ENCODE assay signal across 8 cellular contexts in the genomic region with DNA sequence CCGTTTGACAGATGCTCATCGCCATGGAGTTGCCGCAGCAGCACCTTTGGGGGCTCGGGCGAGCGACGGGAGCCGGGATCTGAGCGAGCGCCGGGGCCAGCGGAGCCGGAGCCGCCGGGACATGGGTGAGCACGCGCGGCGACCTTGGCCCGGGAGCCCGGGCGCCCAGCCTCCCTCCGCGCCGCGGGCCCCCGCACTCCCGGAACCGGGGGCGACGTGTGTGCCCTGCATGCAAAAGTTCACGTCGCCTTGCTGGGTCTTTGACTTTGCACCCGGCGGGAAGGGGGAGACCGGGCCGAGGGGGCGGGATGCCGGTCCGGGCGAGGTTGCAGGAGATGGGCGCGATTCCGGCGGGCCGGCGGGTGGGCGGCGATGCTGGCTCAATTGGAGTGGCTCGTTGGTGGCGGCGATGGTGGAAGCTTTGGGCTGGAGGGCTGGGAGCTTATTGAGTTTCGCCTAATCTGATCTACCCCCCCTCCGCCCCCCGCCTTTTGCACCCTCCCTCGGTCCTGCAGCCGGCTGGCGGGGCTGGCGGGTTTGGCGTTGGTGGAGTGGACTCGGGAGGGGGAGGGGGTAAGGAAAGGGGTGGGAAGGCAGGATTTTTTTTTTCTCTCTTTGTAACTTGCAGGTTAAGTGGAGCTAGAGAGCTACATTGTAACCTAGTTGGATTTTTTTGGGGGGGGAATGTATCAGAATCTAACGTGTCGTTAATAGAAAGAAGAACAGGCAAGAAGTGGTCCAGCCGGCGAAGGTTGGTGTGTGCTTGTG. TPM values are rescaled to one million over a fixed set of nuclear protein-coding genes. Genes with fewer than 3 reads are reported as not detected.
DNase-seq lines count a peak whose midpoint lies in the region; ATAC-seq and TF ChIP-seq lines count a peak whose summit lies in the region.

A gene (plus strand): TSS at position 618 of the 768 bp plus-strand sequence. CDS start 20,459 bp downstream, outside the sequence.

- no peaks in the 10 kb centered on the region for H3K27me3 ChIP-seq in right atrium auricular region

- CTCF ChIA-PET in OCI-LY7 (lab: Charles Lee; ENCODE audit: unreplicated experiment), result interaction anchor here (0.6 kb wide), 2 partner anchors 267 to 559 kb away, joined by 3 read pairs; no protein-coding TSS in a partner anchor

- H2AFZ ChIP-seq in OCI-LY7 (ENCODE audit: low read length), result peak within 1 kb of the TSS; percentile 31; the same call in 1 of the 2 replicates

- H3K36me3 ChIP-seq in OCI-LY7 (ENCODE audit: insufficient read depth, low read length) (no peaks in the 10 kb centered on the region), right atrium auricular region (no peaks in the 10 kb centered on the region)

- H3K4me3 ChIP-seq in OCI-LY7 (ENCODE audit: low read depth, low read length, poor library complexity, severe bottlenecking) (peak within 1 kb of the TSS; percentile 70), right atrium auricular region (peak within 1 kb of the TSS; percentile 73 to 79)

- no TSS peak for BruUV-seq in OCI-LY7 (replicated peaks; lab: Mats Ljungman, UMichigan)

- POLR2A ChIA-PET in OCI-LY7 (lab: Charles Lee), result interaction anchor here (0.8 kb wide), 1 partner anchor 12 kb away, joined by 3 read pairs; no protein-coding TSS in a partner anchor

- no peaks in the 10 kb centered on the region for H4K20me1 ChIP-seq in OCI-LY7 (ENCODE audit: insufficient read depth, low read length)

- no peaks in the 10 kb centered on the region for H3K79me2 ChIP-seq in OCI-LY7 (ENCODE audit: insufficient read depth, low read depth, low read length)

- H3K27ac ChIP-seq in OCI-LY7 (ENCODE audit: low read depth, low read length, poor library complexity, severe bottlenecking) (no peak within 1 kb of the TSS), right atrium auricular region (peak within 1 kb of the TSS; percentile 80 to 87)

- TF ChIP-seq CTCF in OCI-LY7 (conservative IDR thresholded peaks at IDR 0.05; ENCODE audit: low read length), result no peak
- TF ChIP-seq CTCF in right atrium auricular region (IDR thresholded peaks at IDR 0.05), result no peak

- peak within 1 kb of the TSS; percentile 68 for H3K4me2 ChIP-seq in OCI-LY7 (ENCODE audit: low read length)

- H3K4me1 ChIP-seq in OCI-LY7 (ENCODE audit: insufficient read depth, low read length, poor library complexity, severe bottlenecking), result peaks cover 34% of the 10 kb centered on the region
- peaks cover 0 to 24% of the 10 kb centered on the region in 2 donors for H3K4me1 ChIP-seq in right atrium auricular region

- no peaks in the 10 kb centered on the region for H3K9me3 ChIP-seq in OCI-LY7 (ENCODE audit: low read length)
- H3K9me3 ChIP-seq in right atrium auricular region, result no peaks in the 10 kb centered on the region

- H3K9me2 ChIP-seq in OCI-LY7 (ENCODE audit: insufficient read depth, low read length), result no peaks in the 10 kb centered on the region

- DNase-seq in EL (peak; percentile 49), OCI-LY7 (ENCODE audit: low spot score) (peak; percentile 45), anterior cingulate cortex (lab: John Stamatoyannopoulos, UW) (peak in 47 of 58 donors; percentile 11 to 73 (median 47)), right atrium auricular region (ENCODE audit: low spot score) (peak; percentile 73), posterior cingulate gyrus (peak; percentile 25 to 92 (median 56)), DMS114 treated with DMSO at 0.1 percent for 48 hours (lab: John Stamatoyannopoulos, UW; ENCODE audit: unreplicated experiment) (no peak)
- DNase-seq in effector CD4-positive, alpha-beta T cell, result no peak

- peak; percentile 23 for ATAC-seq in HG03045 (IDR thresholded peaks at IDR 0.05; ENCODE audit: unreplicated experiment)

- intact Hi-C loops in OCI-LY7 (cut with micrococcal nuclease; ENCODE audit: unreplicated experiment) (loop anchor here (1.0 kb wide), 1 partner anchor 79 kb away; no protein-coding TSS in a partner anchor), posterior cingulate gyrus (cut with DNase I) (loop anchor here (10.0 kb wide), 1 partner anchor 214 kb away; no protein-coding TSS in a partner anchor)

RNA-seq across cellular contexts. Expression of the gene that starts here (rescaled TPM):
- 2.4 and 2.6 TPM in 2 replicates for total RNA-seq in OCI-LY7 (2014; rRNA removed; shearing (Covaris generic))
- total RNA-seq in OCI-LY7 (2022) (8.1 and 9.1 TPM in 2 replicates), right atrium auricular region (10 to 100 TPM in 1 of 2 donors, 1 to 10 TPM in 1; 7.8 to 13.4 TPM)

Comparison
In these comparisons a context has a peak if more than half of its experiments do, and no peak if none do; other contexts are left out.
1. DNase-seq: peak in EL (single experiment), OCI-LY7 (single experiment), anterior cingulate cortex (47 of 58), right atrium auricular region (single experiment) and posterior cingulate gyrus (10 of 10); none in DMS114 treated with DMSO at 0.1 percent for 48 hours (single experiment) and effector CD4-positive, alpha-beta T cell (single experiment).